Comparison of ENCODE assay signal across 26 cellular contexts in genomic region chr1:224762701-224763100, GRCh38.
"Had no signal": no experiment of that assay in that cellular context is flagged by ENCODE, and none has a peak within 500 bp of the region (broad histone marks: within the 10 kb centered on the region; RNA-seq: fewer than 3 reads in every experiment).

No MANE protein-coding gene starts in this region.

- ATAC-seq: naive thymus-derived CD8-positive, alpha-beta T cell; natural killer cell treated with Interleukin-12 subunit alpha and Interleukin-12 subunit beta and Interleukin-15 and Interleukin-18, amount 100 ng/mL, for 72 hours; pancreas; right cardiac atrium; right lobe of liver; stimulated activated effector memory CD8-positive, alpha-beta T cell treated with anti-CD3 and anti-CD28 coated beads, Interleukin-12 subunit alpha, Interleukin-12 subunit beta, amount 100 ng/mL, for 72 hours; stimulated activated naive B cell treated with anti-CD40 and anti-IgM and Interleukin-4, amounts not matched to agents 10 μg/mL and 1 μg/mL and 100 μg/mL, for 72 hours had no signal

- H3K9me3 ChIP-seq: pancreas, prostate gland, right lobe of liver, thoracic aorta, thyroid gland had no signal

- H3K4me3 Mint-ChIP-seq: naive B cell; naive thymus-derived CD8-positive, alpha-beta T cell; natural killer cell treated with Interleukin-12 subunit alpha and Interleukin-12 subunit beta and Interleukin-15 and Interleukin-18, amount 100 ng/mL, for 72 hours; nephron progenitor cell; neural progenitor cell; stimulated activated effector memory CD8-positive, alpha-beta T cell treated with anti-CD3 and anti-CD28 coated beads, Interleukin-12 subunit alpha, Interleukin-12 subunit beta, amount 100 ng/mL, for 72 hours; stimulated activated naive B cell treated with anti-CD40 and anti-IgM and Interleukin-4, amounts not matched to agents 10 μg/mL and 1 μg/mL and 100 μg/mL, for 72 hours; stimulated activated naive CD8-positive, alpha-beta T cell treated with anti-CD3 and anti-CD28 coated beads, Interleukin-15, Interleukin-2, amounts not matched to agents 100 ng/mL and 50 ng/mL, for 24 hours had no signal

- H3K36me3 Mint-ChIP-seq: stimulated activated effector memory CD8-positive, alpha-beta T cell treated with anti-CD3 and anti-CD28 coated beads, Interleukin-12 subunit alpha, Interleukin-12 subunit beta, amount 100 ng/mL, for 72 hours; stimulated activated naive B cell treated with anti-CD40 and anti-IgM and Interleukin-4, amounts not matched to agents 10 μg/mL and 1 μg/mL and 100 μg/mL, for 72 hours had no signal

- H3K27ac ChIP-seq: neural progenitor cell, pancreas, prostate gland, right lobe of liver, sigmoid colon, stomach, thoracic aorta, thyroid gland, tibial nerve, upper lobe of left lung had no signal

- H3K4me1 ChIP-seq: pancreas, prostate gland, right lobe of liver, sigmoid colon, stomach, thyroid gland, tibial nerve, upper lobe of left lung had no signal

- H3K36me3 ChIP-seq: neural progenitor cell, pancreas, prostate gland, right lobe of liver, sigmoid colon, stomach, thoracic aorta, thyroid gland, tibial nerve, upper lobe of left lung had no signal

- H3K27me3 ChIP-seq: neural progenitor cell, pancreas, right lobe of liver, sigmoid colon, stomach, thyroid gland, tibial nerve, upper lobe of left lung had no signal

- DNase-seq: naive B cell; naive thymus-derived CD8-positive, alpha-beta T cell; nephron progenitor cell; occipital lobe; pancreas; right lobe of liver; sigmoid colon; small intestine; stimulated activated CD4-positive, alpha-beta T cell treated with anti-CD3 and anti-CD28 coated beads, Interleukin-15, amount 100 ng/mL, for 24 hours; stimulated activated CD4-positive, alpha-beta T cell treated with anti-CD3 and anti-CD28 coated beads, Interleukin-2, amount 100 ng/mL, for 24 hours; stimulated activated CD4-positive, alpha-beta T cell treated with anti-CD3 and anti-CD28 coated beads, Interleukin-2, amount 100 ng/mL, for 48 hours; stimulated activated CD4-positive, alpha-beta T cell treated with anti-CD3 and anti-CD28 coated beads, Interleukin-4, amount 100 ng/mL, for 24 hours; stimulated activated naive B cell treated with anti-CD40 and anti-IgM and Interleukin-4, amounts not matched to agents 10 μg/mL and 1 μg/mL and 100 μg/mL, for 72 hours; stimulated activated naive CD4-positive, alpha-beta T cell treated with Interleukin-2 at 50 U/mL for 16 hours; stomach; thyroid gland; trophoblast cell; upper lobe of left lung had no signal

- H3K27ac Mint-ChIP-seq: naive B cell; naive thymus-derived CD8-positive, alpha-beta T cell; natural killer cell treated with Interleukin-12 subunit alpha and Interleukin-12 subunit beta and Interleukin-15 and Interleukin-18, amount 100 ng/mL, for 72 hours; nephron progenitor cell; neural progenitor cell; stimulated activated effector memory CD8-positive, alpha-beta T cell treated with anti-CD3 and anti-CD28 coated beads, Interleukin-12 subunit alpha, Interleukin-12 subunit beta, amount 100 ng/mL, for 72 hours; stimulated activated naive B cell treated with anti-CD40 and anti-IgM and Interleukin-4, amounts not matched to agents 10 μg/mL and 1 μg/mL and 100 μg/mL, for 72 hours; stimulated activated naive CD8-positive, alpha-beta T cell treated with anti-CD3 and anti-CD28 coated beads, Interleukin-15, Interleukin-2, amounts not matched to agents 100 ng/mL and 50 ng/mL, for 24 hours had no signal

- H3K27me3 Mint-ChIP-seq: stimulated activated naive CD8-positive, alpha-beta T cell treated with anti-CD3 and anti-CD28 coated beads, Interleukin-15, Interleukin-2, amounts not matched to agents 100 ng/mL and 50 ng/mL, for 24 hours had no signal

- H3K4me3 ChIP-seq: neural progenitor cell, pancreas, prostate gland, right lobe of liver, sigmoid colon, stomach, thoracic aorta, thyroid gland, tibial nerve, upper lobe of left lung had no signal

- H3K4me1 Mint-ChIP-seq: naive B cell; naive thymus-derived CD8-positive, alpha-beta T cell; stimulated activated effector memory CD8-positive, alpha-beta T cell treated with anti-CD3 and anti-CD28 coated beads, Interleukin-12 subunit alpha, Interleukin-12 subunit beta, amount 100 ng/mL, for 72 hours; stimulated activated naive B cell treated with anti-CD40 and anti-IgM and Interleukin-4, amounts not matched to agents 10 μg/mL and 1 μg/mL and 100 μg/mL, for 72 hours had no signal

- H3K9ac ChIP-seq: neural progenitor cell had no signal
